ENCODE assay signal across 8 cellular contexts in genomic region chr9:126514037-126514821, GRCh38.
DNase-seq lines count a peak whose midpoint lies in the region; ATAC-seq and TF ChIP-seq lines count a peak whose summit lies in the region.

No MANE protein-coding gene starts in this region.

- DNase-seq in CD14-positive monocyte (ENCODE audit: low spot score) (no peak), HPDE6-E6E7 (ENCODE audit: extremely low spot score) (peak; percentile 32), T1000 (lab: John Stamatoyannopoulos, UW) (peak; percentile 13), cardiac fibroblast (ENCODE audit: low read depth in 2 of 2) (peak; percentile 34 to 51), iris pigment epithelial cell (ENCODE audit: low read depth) (peak; percentile 40)
- DNase-seq in stimulated activated CD4-positive, alpha-beta T cell treated with anti-CD3 and anti-CD28 coated beads, Interleukin-4, amount 100 ng/mL, for 1 hour: peak; percentile 62

- H3K4me3 ChIP-seq in cardiac fibroblast (replicated peaks in 1 of 2; ENCODE audit: low read depth in 2 of 2, low read length in 2 of 2): no peak overlapping the region

- peaks cover 42% of the 10 kb centered on the region for H3K4me1 Mint-ChIP-seq in CD14-positive monocyte

- no peaks in the 10 kb centered on the region for H3K36me3 Mint-ChIP-seq in CD14-positive monocyte

- no peak for ATAC-seq in HG03565 (IDR thresholded peaks at IDR 0.05; ENCODE audit: unreplicated experiment)
- ATAC-seq in HG03342 (IDR thresholded peaks at IDR 0.05; ENCODE audit: unreplicated experiment): no peak

- peaks cover 0 to 2% (median 0%) of the 10 kb centered on the region in 7 donors for H3K9me3 Mint-ChIP-seq in CD14-positive monocyte

- peaks cover 0 to 3% (median 0%) of the 10 kb centered on the region in 3 donors for H3K27me3 Mint-ChIP-seq in CD14-positive monocyte (ENCODE audit: low read depth in 3 of 3)

- H3K4me3 Mint-ChIP-seq in CD14-positive monocyte: peak overlapping the region; percentile 16 to 77

- intact Hi-C loops in CD14-positive monocyte (cut with micrococcal nuclease): no loop called here

- TF ChIP-seq CTCF in CD14-positive monocyte (IDR thresholded peaks at IDR 0.05) (peak; percentile 81), cardiac fibroblast (IDR thresholded peaks at IDR 0.05; ENCODE audit: low read depth, low read length) (no peak)

- H3K27ac Mint-ChIP-seq in CD14-positive monocyte: no peak overlapping the region
